In the genomic region with DNA sequence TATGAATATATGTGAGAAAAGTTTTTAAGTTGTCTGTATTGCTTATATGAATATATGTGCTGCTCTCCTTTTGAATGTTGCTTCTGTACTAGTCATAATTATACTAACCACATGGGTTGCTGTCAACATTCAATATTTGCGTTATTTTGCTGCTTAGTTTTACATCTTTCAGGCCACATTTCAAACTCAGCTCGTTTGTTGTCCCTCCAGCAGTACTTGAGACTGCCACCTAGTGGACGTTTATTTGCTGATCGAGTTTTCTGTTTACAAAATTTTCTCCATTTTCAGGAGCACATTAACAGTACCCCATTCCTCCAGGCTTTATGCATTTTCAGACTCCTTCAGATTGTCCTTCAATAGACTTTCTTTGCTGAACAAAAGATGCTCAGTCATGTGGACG, we compare ENCODE assay signal across 8 cellular contexts.
A peak's percentile ranks its signal among the peaks of the same experiment; 100 is the strongest.
DNase-seq lines count a peak whose midpoint lies in the region; ATAC-seq and TF ChIP-seq lines count a peak whose summit lies in the region.

No MANE protein-coding gene starts in this region.

- H3K27me3 Mint-ChIP-seq in neural crest cell (ENCODE audit: low read depth): no peaks in the 10 kb centered on the region

- no peaks in the 10 kb centered on the region for H3K4me1 Mint-ChIP-seq in neural crest cell

- peak; percentile 54 for ATAC-seq in GM19351 (IDR thresholded peaks at IDR 0.05; ENCODE audit: unreplicated experiment)

- DNase-seq in NCI-H1694 treated with DMSO at 0.1 percent for 48 hours (lab: John Stamatoyannopoulos, UW) (peak; percentile 1), NCI-H1694 (lab: John Stamatoyannopoulos, UW) (no peak), RPMI8226 (peak; percentile 46), neural crest cell (ENCODE audit: low read depth, low spot score) (peak; percentile 28), cerebellar nuclear complex (lab: John Stamatoyannopoulos, UW) (no peak)
- DNase-seq in effector CD8-positive, alpha-beta T cell (lab: John Stamatoyannopoulos, UW): peak; percentile 1
- DNase-seq in activated CD8-positive, alpha-beta memory T cell treated with anti-CD3 and anti-CD28 coated beads for 24 hours: no peak

- no peaks in the 10 kb centered on the region for H3K36me3 Mint-ChIP-seq in neural crest cell (ENCODE audit: low read depth)

- no peak overlapping the region for H3K27ac Mint-ChIP-seq in neural crest cell (ENCODE audit: unreplicated experiment)

- peak; percentile 77 for TF ChIP-seq CTCF in neural crest cell (conservative IDR thresholded peaks at IDR 0.05)

- H3K9me3 Mint-ChIP-seq in neural crest cell: no peaks in the 10 kb centered on the region

- H3K4me3 Mint-ChIP-seq in neural crest cell: no peak overlapping the region

Comparison
In these comparisons a context has a peak if more than half of its experiments do, and no peak if none do; other contexts are left out.
1. DNase-seq: peak in NCI-H1694 treated with DMSO at 0.1 percent for 48 hours (single experiment), RPMI8226 (single experiment), effector CD8-positive, alpha-beta T cell (single experiment) and neural crest cell (single experiment); none in NCI-H1694 (single experiment), cerebellar nuclear complex (0 of 2) and activated CD8-positive, alpha-beta memory T cell treated with anti-CD3 and anti-CD28 coated beads for 24 hours (single experiment).